24 cellular contexts compared by ENCODE assay signal in genomic region chr19:56191711-56192110, GRCh38.
"Had no signal": no experiment of that assay in that cellular context is flagged by ENCODE, and none has a peak within 500 bp of the region (broad histone marks: within the 10 kb centered on the region; RNA-seq: fewer than 3 reads in every experiment).

No MANE protein-coding gene starts in this region.

- H3K27me3 Mint-ChIP-seq: stimulated activated naive CD8-positive, alpha-beta T cell treated with anti-CD3 and anti-CD28 coated beads, Interleukin-15, amount 100 ng/mL, for 72 hours; stimulated activated naive CD8-positive, alpha-beta T cell treated with anti-CD3 and anti-CD28 coated beads, Interleukin-15, Interleukin-2, amounts not matched to agents 100 ng/mL and 50 ng/mL, for 24 hours; type B pancreatic cell had no signal

- H3K4me3 Mint-ChIP-seq: stimulated activated effector memory CD8-positive, alpha-beta T cell treated with anti-CD3 and anti-CD28 coated beads, Interleukin-12 subunit alpha, Interleukin-12 subunit beta, amount 100 ng/mL, for 72 hours; stimulated activated memory B cell treated with anti-CD40 and anti-IgM and Interleukin-4, amounts not matched to agents 10 μg/mL and 1 μg/mL and 100 μg/mL, for 72 hours; stimulated activated naive B cell treated with anti-CD40 and anti-IgM and Interleukin-4, amounts not matched to agents 10 μg/mL and 1 μg/mL and 100 μg/mL, for 72 hours; stimulated activated naive CD8-positive, alpha-beta T cell treated with anti-CD3 and anti-CD28 coated beads, Interleukin-15, amount 100 ng/mL, for 72 hours; stimulated activated naive CD8-positive, alpha-beta T cell treated with anti-CD3 and anti-CD28 coated beads, Interleukin-15, Interleukin-2, amounts not matched to agents 100 ng/mL and 50 ng/mL, for 24 hours; type B pancreatic cell had no signal

- H3K4me1 Mint-ChIP-seq: stimulated activated effector memory CD8-positive, alpha-beta T cell treated with anti-CD3 and anti-CD28 coated beads, Interleukin-12 subunit alpha, Interleukin-12 subunit beta, amount 100 ng/mL, for 72 hours; stimulated activated memory B cell treated with anti-CD40 and anti-IgM and Interleukin-4, amounts not matched to agents 10 μg/mL and 1 μg/mL and 100 μg/mL, for 72 hours; stimulated activated naive B cell treated with anti-CD40 and anti-IgM and Interleukin-4, amounts not matched to agents 10 μg/mL and 1 μg/mL and 100 μg/mL, for 72 hours; stimulated activated naive CD8-positive, alpha-beta T cell treated with anti-CD3 and anti-CD28 coated beads, Interleukin-15, amount 100 ng/mL, for 72 hours had no signal

- H3K27ac Mint-ChIP-seq: stimulated activated effector memory CD8-positive, alpha-beta T cell treated with anti-CD3 and anti-CD28 coated beads, Interleukin-12 subunit alpha, Interleukin-12 subunit beta, amount 100 ng/mL, for 72 hours; stimulated activated memory B cell treated with anti-CD40 and anti-IgM and Interleukin-4, amounts not matched to agents 10 μg/mL and 1 μg/mL and 100 μg/mL, for 72 hours; stimulated activated naive B cell treated with anti-CD40 and anti-IgM and Interleukin-4, amounts not matched to agents 10 μg/mL and 1 μg/mL and 100 μg/mL, for 72 hours; stimulated activated naive CD8-positive, alpha-beta T cell treated with anti-CD3 and anti-CD28 coated beads, Interleukin-15, amount 100 ng/mL, for 72 hours; stimulated activated naive CD8-positive, alpha-beta T cell treated with anti-CD3 and anti-CD28 coated beads, Interleukin-15, Interleukin-2, amounts not matched to agents 100 ng/mL and 50 ng/mL, for 24 hours; type B pancreatic cell had no signal

- H3K36me3 Mint-ChIP-seq: stimulated activated effector memory CD8-positive, alpha-beta T cell treated with anti-CD3 and anti-CD28 coated beads, Interleukin-12 subunit alpha, Interleukin-12 subunit beta, amount 100 ng/mL, for 72 hours; stimulated activated memory B cell treated with anti-CD40 and anti-IgM and Interleukin-4, amounts not matched to agents 10 μg/mL and 1 μg/mL and 100 μg/mL, for 72 hours; stimulated activated naive B cell treated with anti-CD40 and anti-IgM and Interleukin-4, amounts not matched to agents 10 μg/mL and 1 μg/mL and 100 μg/mL, for 72 hours; type B pancreatic cell had no signal

- DNase-seq: stimulated activated CD4-positive, alpha-beta T cell treated with anti-CD3 and anti-CD28 coated beads, Interleukin-2, amount 100 ng/mL, for 48 hours; stimulated activated CD4-positive, alpha-beta T cell treated with anti-CD3 and anti-CD28 coated beads, Interleukin-4, amount 100 ng/mL, for 1 hour; stimulated activated CD4-positive, alpha-beta T cell treated with anti-CD3 and anti-CD28 coated beads, Interleukin-4, amount 100 ng/mL, for 24 hours; stimulated activated CD4-positive, alpha-beta T cell treated with anti-CD3 and anti-CD28 coated beads, Interleukin-4, amount 100 ng/mL, for 4 hours; stimulated activated CD8-positive, alpha-beta memory T cell treated with anti-CD3 and anti-CD28 coated beads, Interleukin-4, amount 100 ng/mL, for 48 hours; stimulated activated naive B cell treated with anti-CD40 and anti-IgM and Interleukin-4, amounts not matched to agents 10 μg/mL and 1 μg/mL and 100 μg/mL, for 72 hours; stimulated activated naive CD4-positive, alpha-beta T cell; stimulated activated naive CD4-positive, alpha-beta T cell treated with Interleukin-2 at 50 U/mL for 16 hours; stimulated activated naive CD8-positive, alpha-beta T cell treated with anti-CD3 and anti-CD28 coated beads, Interleukin-15, amount 100 ng/mL, for 72 hours; stimulated activated naive CD8-positive, alpha-beta T cell treated with anti-CD3 and anti-CD28 coated beads, Interleukin-15, Interleukin-2, amounts not matched to agents 100 U/mL and 50 U/mL, for 24 hours; stomach; substantia nigra; testis; thyroid gland; tibial artery; transverse colon; trophoblast cell; upper lobe of left lung; upper lobe of right lung; uterus had no signal

- H3K9me3 Mint-ChIP-seq: stimulated activated effector memory CD8-positive, alpha-beta T cell treated with anti-CD3 and anti-CD28 coated beads, Interleukin-12 subunit alpha, Interleukin-12 subunit beta, amount 100 ng/mL, for 72 hours; stimulated activated memory B cell treated with anti-CD40 and anti-IgM and Interleukin-4, amounts not matched to agents 10 μg/mL and 1 μg/mL and 100 μg/mL, for 72 hours; stimulated activated naive B cell treated with anti-CD40 and anti-IgM and Interleukin-4, amounts not matched to agents 10 μg/mL and 1 μg/mL and 100 μg/mL, for 72 hours; stimulated activated naive CD8-positive, alpha-beta T cell treated with anti-CD3 and anti-CD28 coated beads, Interleukin-15, amount 100 ng/mL, for 72 hours; stimulated activated naive CD8-positive, alpha-beta T cell treated with anti-CD3 and anti-CD28 coated beads, Interleukin-15, Interleukin-2, amounts not matched to agents 100 ng/mL and 50 ng/mL, for 24 hours; type B pancreatic cell had no signal
